In the genomic region with DNA sequence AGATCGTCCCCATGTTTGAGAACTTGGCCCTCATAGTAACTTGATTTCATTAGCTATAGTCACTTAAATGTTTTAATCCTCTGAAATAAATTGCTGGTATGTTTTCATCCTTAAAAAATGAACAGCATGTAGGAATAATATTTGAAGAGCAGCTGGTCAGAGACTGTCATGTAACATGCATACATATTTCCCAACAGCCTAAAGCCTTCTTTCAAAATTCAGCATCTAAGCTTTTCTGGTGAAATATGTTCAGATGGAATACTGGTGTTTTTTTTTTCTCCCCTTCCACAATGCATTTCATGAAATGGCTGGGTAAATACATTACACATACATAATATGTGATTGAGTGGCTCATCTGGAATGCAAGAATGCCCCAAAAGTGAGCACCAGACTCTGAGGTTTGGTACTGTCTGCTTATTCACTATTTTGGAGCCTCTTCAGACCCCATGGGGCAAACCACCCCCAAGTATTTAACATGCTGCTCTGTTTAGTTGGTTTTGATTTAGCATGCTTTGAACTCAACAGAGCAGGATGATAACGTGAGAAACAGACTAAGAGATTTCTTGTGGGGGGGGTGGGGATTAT, we compare ENCODE assay signal across 1 cellular context.
TF ChIP-seq lines count a peak whose summit lies in the region.

No MANE protein-coding gene starts in this region.

TF ChIP-seq in WTC11, 78 proteins besides CTCF, POLR2A, EP300 and RAD21 (continued from another document):
- TF ChIP-seq, protein P1, sequence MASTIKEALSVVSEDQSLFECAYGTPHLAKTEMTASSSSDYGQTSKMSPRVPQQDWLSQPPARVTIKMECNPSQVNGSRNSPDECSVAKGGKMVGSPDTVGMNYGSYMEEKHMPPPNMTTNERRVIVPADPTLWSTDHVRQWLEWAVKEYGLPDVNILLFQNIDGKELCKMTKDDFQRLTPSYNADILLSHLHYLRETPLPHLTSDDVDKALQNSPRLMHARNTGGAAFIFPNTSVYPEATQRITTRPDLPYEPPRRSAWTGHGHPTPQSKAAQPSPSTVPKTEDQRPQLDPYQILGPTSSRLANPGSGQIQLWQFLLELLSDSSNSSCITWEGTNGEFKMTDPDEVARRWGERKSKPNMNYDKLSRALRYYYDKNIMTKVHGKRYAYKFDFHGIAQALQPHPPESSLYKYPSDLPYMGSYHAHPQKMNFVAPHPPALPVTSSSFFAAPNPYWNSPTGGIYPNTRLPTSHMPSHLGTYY (CRISPR knock-in tag; IDR thresholded peaks at IDR 0.05), result no peak
- TF ChIP-seq PREB (CRISPR knock-in tag; IDR thresholded peaks at IDR 0.05; ENCODE audit: borderline replicate concordance) (no peak), NFE2L1 (CRISPR knock-in tag; IDR thresholded peaks at IDR 0.05) (no peak), ZNF423 (CRISPR knock-in tag; IDR thresholded peaks at IDR 0.05) (no peak)
TF ChIP-seq in WTC11: peak in this region for 0.
